ENCODE assay signal across 1 cellular context in genomic region chr9:137578518-137579258, GRCh38.
A peak's percentile ranks its signal among the peaks of the same experiment; 100 is the strongest.
TF ChIP-seq lines count a peak whose summit lies in the region.

DPH7 (minus strand) TSS chr9:137578925; CDS start chr9:137578777, 148 bp downstream.

TF ChIP-seq in WTC11, 78 proteins besides CTCF, POLR2A, EP300 and RAD21 (continued from another document):
- TF ChIP-seq GABPB1 (CRISPR knock-in tag; IDR thresholded peaks at IDR 0.05) (peak; percentile 82), EMX1 (CRISPR knock-in tag; IDR thresholded peaks at IDR 0.05) (no peak), ZBTB21 (CRISPR knock-in tag; IDR thresholded peaks at IDR 0.05; ENCODE audit: borderline replicate concordance) (no peak), ZNF263 (CRISPR knock-in tag; IDR thresholded peaks at IDR 0.05; ENCODE audit: low read depth) (no peak), ELF4 (CRISPR knock-in tag; IDR thresholded peaks at IDR 0.05; ENCODE audit: low read depth) (peak; percentile 87; the same call in 1 of the 2 replicates), JUN (CRISPR knock-in tag; IDR thresholded peaks at IDR 0.05) (no peak), TCF7 (CRISPR knock-in tag; IDR thresholded peaks at IDR 0.05; ENCODE audit: low read depth) (no peak), SP1 (CRISPR knock-in tag; conservative IDR thresholded peaks at IDR 0.05) (peak; percentile 90), MAX (CRISPR knock-in tag; IDR thresholded peaks at IDR 0.05) (peak; percentile 15; the same call in 1 of the 2 replicates), ZNF219 (CRISPR knock-in tag; IDR thresholded peaks at IDR 0.05; ENCODE audit: borderline replicate concordance) (no peak; the same call in 1 of the 2 replicates), PRDM15 (CRISPR knock-in tag; IDR thresholded peaks at IDR 0.05) (no peak), RORB (CRISPR knock-in tag; IDR thresholded peaks at IDR 0.05) (no peak), ZNF512 (CRISPR knock-in tag; IDR thresholded peaks at IDR 0.05; ENCODE audit: borderline replicate concordance) (no peak), PRRX2 (CRISPR knock-in tag; IDR thresholded peaks at IDR 0.05) (0 out of 2 replicates have a peak, but pooled peaks have one; percentile 24), ZNF532 (CRISPR knock-in tag; IDR thresholded peaks at IDR 0.05; ENCODE audit: borderline replicate concordance) (no peak), ETV6 (CRISPR knock-in tag; IDR thresholded peaks at IDR 0.05) (no peak; the same call in none of the 2 replicates), AFF4 (CRISPR knock-in tag; IDR thresholded peaks at IDR 0.05; ENCODE audit: borderline replicate concordance) (no peak), ZNF281 (CRISPR knock-in tag; IDR thresholded peaks at IDR 0.05) (no peak; the same call in none of the 2 replicates), CREM (CRISPR knock-in tag; IDR thresholded peaks at IDR 0.05) (peak; percentile 85)
